In genomic region chr11:133598879-133599278, GRCh38 we compare ENCODE assay signal across 37 cellular contexts.
"Had no signal": no experiment of that assay in that cellular context is flagged by ENCODE, and none has a peak within 500 bp of the region (broad histone marks: within the 10 kb centered on the region; RNA-seq: fewer than 3 reads in every experiment).

No MANE protein-coding gene starts in this region.

- H3K27ac ChIP-seq: adrenal gland, body of pancreas, foreskin keratinocyte, gastrocnemius medialis, heart left ventricle, WERI-Rb-1 had no signal

- H3K9me3 ChIP-seq: adrenal gland, body of pancreas, gastrocnemius medialis, heart left ventricle had no signal

- FAIRE-seq: colon, endometrium, endothelial cell of umbilical vein had no signal

- DNase-seq: activated CD4-positive, alpha-beta memory T cell treated with anti-CD3 and anti-CD28 coated beads for 36 hours; activated CD4-positive, alpha-beta T cell treated with anti-CD3 and anti-CD28 coated beads for 36 hours; activated CD4-positive, alpha-beta T cell treated with anti-CD3 and anti-CD28 coated beads, Interleukin-2, amount 10 ng/mL, durations not matched to agents 24 days and 14 days; activated CD4-positive, CD25-positive, alpha-beta regulatory T cell; activated CD4-positive, CD25-positive, alpha-beta regulatory T cell treated with anti-CD3 and anti-CD28 coated beads, Interleukin-2, amount 50 U/mL, for 72 hours; activated CD8-positive, alpha-beta memory T cell treated with anti-CD3 and anti-CD28 coated beads, Interleukin-2, amount 10 ng/mL, durations not matched to agents 7 days and 5 days; activated CD8-positive, alpha-beta memory T cell treated with anti-CD3 and anti-CD28 coated beads, Interleukin-2, amount 50 U/mL, for 4 hours; activated CD8-positive, alpha-beta T cell treated with anti-CD3 and anti-CD28 coated beads, Interleukin-2, amount 10 ng/mL, durations not matched to agents 7 days and 5 days; activated effector memory CD4-positive, alpha-beta T cell treated with anti-CD3 and anti-CD28 coated beads, Interleukin-2, amount 50 U/mL, for 16 hours; activated naive CD4-positive, alpha-beta T cell treated with anti-CD3 and anti-CD28 coated beads for 36 hours; activated naive CD8-positive, alpha-beta T cell treated with anti-CD3 and anti-CD28 coated beads for 36 hours; activated naive CD8-positive, alpha-beta T cell treated with anti-CD3 and anti-CD28 coated beads, Interleukin-2, amount 50 U/mL, for 24 hours; activated T-cell treated with anti-CD3 and anti-CD28 coated beads, Interleukin-2, amount 50 U/mL, for 1 hour; activated T-cell treated with anti-CD3 and anti-CD28 coated beads, Interleukin-2, amount 50 U/mL, for 48 hours; adrenal gland; amygdala; aorta; body of pancreas; caudate nucleus; cortex of kidney; effector CD8-positive, alpha-beta T cell; foreskin keratinocyte; gastrocnemius medialis; glutamatergic neuron; heart left ventricle; T-helper 1 cell; T-helper 17 cell; T1000; WERI-Rb-1 had no signal

- H3K9me3 Mint-ChIP-seq: activated CD4-positive, alpha-beta memory T cell treated with anti-CD3 and anti-CD28 coated beads for 36 hours; activated CD4-positive, alpha-beta T cell treated with anti-CD3 and anti-CD28 coated beads, Interleukin-2, amount 10 ng/mL, durations not matched to agents 24 days and 14 days; activated naive CD4-positive, alpha-beta T cell treated with anti-CD3 and anti-CD28 coated beads for 36 hours; activated naive CD8-positive, alpha-beta T cell treated with anti-CD3 and anti-CD28 coated beads for 36 hours; activated naive CD8-positive, alpha-beta T cell treated with anti-CD3 and anti-CD28 coated beads, Interleukin-2, amount 50 U/mL, for 24 hours; activated T-helper 1 cell treated with anti-CD3 and anti-CD28 coated beads, Interleukin-12 subunit alpha, Interleukin-12 subunit beta, Interleukin-2, Interleukin-4 antibody, amounts not matched to agents 30 ng/mL and 10 ng/mL and 1 ng/mL, durations not matched to agents 14 hours and 24 hours and 36 hours; activated T-helper 2 cell treated with anti-CD3 and anti-CD28 coated beads, Interferon-gamma antibody, Interleukin-2, Interleukin-4, amounts not matched to agents 10 μg/mL and 5 μg/mL and 100 μg/mL, durations not matched to agents 14 hours and 24 hours and 36 hours; T-helper 2 cell treated with Interferon-gamma antibody and Interleukin-4, amounts not matched to agents 5 μg/mL and 100 μg/mL, for 36 hours had no signal

- H3K4me3 ChIP-seq: adrenal gland, body of pancreas, gastrocnemius medialis, heart left ventricle had no signal

- H3K4me3 Mint-ChIP-seq: activated CD4-positive, alpha-beta memory T cell treated with anti-CD3 and anti-CD28 coated beads for 36 hours; activated CD4-positive, alpha-beta T cell treated with anti-CD3 and anti-CD28 coated beads for 36 hours; activated CD4-positive, alpha-beta T cell treated with anti-CD3 and anti-CD28 coated beads, Interleukin-2, amount 10 ng/mL, durations not matched to agents 24 days and 14 days; activated CD8-positive, alpha-beta memory T cell treated with anti-CD3 and anti-CD28 coated beads, Interleukin-2, amount 10 ng/mL, durations not matched to agents 7 days and 5 days; activated CD8-positive, alpha-beta T cell treated with anti-CD3 and anti-CD28 coated beads, Interleukin-2, amount 10 ng/mL, durations not matched to agents 7 days and 5 days; activated naive CD4-positive, alpha-beta T cell treated with anti-CD3 and anti-CD28 coated beads for 36 hours; activated naive CD4-positive, alpha-beta T cell treated with anti-CD3 and anti-CD28 coated beads, Interleukin-2, amount 50 U/mL, for 24 hours; activated naive CD8-positive, alpha-beta T cell treated with anti-CD3 and anti-CD28 coated beads for 36 hours; activated naive CD8-positive, alpha-beta T cell treated with anti-CD3 and anti-CD28 coated beads, Interleukin-2, amount 50 U/mL, for 24 hours; activated T-helper 1 cell treated with anti-CD3 and anti-CD28 coated beads, Interleukin-12 subunit alpha, Interleukin-12 subunit beta, Interleukin-2, Interleukin-4 antibody, amounts not matched to agents 30 ng/mL and 10 ng/mL and 1 ng/mL, durations not matched to agents 14 hours and 24 hours and 36 hours; T-helper 17 cell; T-helper 2 cell treated with Interferon-gamma antibody and Interleukin-4, amounts not matched to agents 5 μg/mL and 100 μg/mL, for 36 hours had no signal

- H3K4me1 Mint-ChIP-seq: activated CD4-positive, alpha-beta T cell treated with anti-CD3 and anti-CD28 coated beads for 36 hours; activated CD4-positive, alpha-beta T cell treated with anti-CD3 and anti-CD28 coated beads, Interleukin-2, amount 10 ng/mL, durations not matched to agents 24 days and 14 days; activated CD8-positive, alpha-beta memory T cell treated with anti-CD3 and anti-CD28 coated beads, Interleukin-2, amount 10 ng/mL, durations not matched to agents 7 days and 5 days; activated naive CD4-positive, alpha-beta T cell treated with anti-CD3 and anti-CD28 coated beads, Interleukin-2, amount 50 U/mL, for 24 hours; activated naive CD8-positive, alpha-beta T cell treated with anti-CD3 and anti-CD28 coated beads for 36 hours; activated naive CD8-positive, alpha-beta T cell treated with anti-CD3 and anti-CD28 coated beads, Interleukin-2, amount 50 U/mL, for 24 hours; T-helper 17 cell had no signal

- H3K4me1 ChIP-seq: adrenal gland, body of pancreas, foreskin keratinocyte, gastrocnemius medialis, heart left ventricle had no signal

- H3K27me3 Mint-ChIP-seq: activated CD4-positive, alpha-beta memory T cell treated with anti-CD3 and anti-CD28 coated beads for 36 hours; activated CD4-positive, alpha-beta T cell treated with anti-CD3 and anti-CD28 coated beads, Interleukin-2, amount 10 ng/mL, durations not matched to agents 24 days and 14 days; activated CD8-positive, alpha-beta memory T cell treated with anti-CD3 and anti-CD28 coated beads, Interleukin-2, amount 10 ng/mL, durations not matched to agents 7 days and 5 days; activated naive CD8-positive, alpha-beta T cell treated with anti-CD3 and anti-CD28 coated beads for 36 hours had no signal

- H3K36me3 Mint-ChIP-seq: activated CD4-positive, alpha-beta memory T cell treated with anti-CD3 and anti-CD28 coated beads for 36 hours; activated CD8-positive, alpha-beta memory T cell treated with anti-CD3 and anti-CD28 coated beads, Interleukin-2, amount 10 ng/mL, durations not matched to agents 7 days and 5 days; activated naive CD4-positive, alpha-beta T cell treated with anti-CD3 and anti-CD28 coated beads, Interleukin-2, amount 50 U/mL, for 24 hours; activated naive CD8-positive, alpha-beta T cell treated with anti-CD3 and anti-CD28 coated beads for 36 hours had no signal

- H3K36me3 ChIP-seq: adrenal gland, gastrocnemius medialis, heart left ventricle, WERI-Rb-1 had no signal

- H3K27me3 ChIP-seq: adrenal gland, body of pancreas, foreskin keratinocyte, gastrocnemius medialis had no signal

- H3K27ac Mint-ChIP-seq: activated CD4-positive, alpha-beta memory T cell treated with anti-CD3 and anti-CD28 coated beads for 36 hours; activated CD4-positive, alpha-beta T cell treated with anti-CD3 and anti-CD28 coated beads for 36 hours; activated CD4-positive, alpha-beta T cell treated with anti-CD3 and anti-CD28 coated beads, Interleukin-2, amount 10 ng/mL, durations not matched to agents 24 days and 14 days; activated CD8-positive, alpha-beta memory T cell treated with anti-CD3 and anti-CD28 coated beads, Interleukin-2, amount 10 ng/mL, durations not matched to agents 7 days and 5 days; activated CD8-positive, alpha-beta T cell treated with anti-CD3 and anti-CD28 coated beads, Interleukin-2, amount 10 ng/mL, durations not matched to agents 7 days and 5 days; activated naive CD4-positive, alpha-beta T cell treated with anti-CD3 and anti-CD28 coated beads for 36 hours; activated naive CD4-positive, alpha-beta T cell treated with anti-CD3 and anti-CD28 coated beads, Interleukin-2, amount 50 U/mL, for 24 hours; activated naive CD8-positive, alpha-beta T cell treated with anti-CD3 and anti-CD28 coated beads for 36 hours; activated naive CD8-positive, alpha-beta T cell treated with anti-CD3 and anti-CD28 coated beads, Interleukin-2, amount 50 U/mL, for 24 hours; activated T-helper 1 cell treated with anti-CD3 and anti-CD28 coated beads, Interleukin-12 subunit alpha, Interleukin-12 subunit beta, Interleukin-2, Interleukin-4 antibody, amounts not matched to agents 30 ng/mL and 10 ng/mL and 1 ng/mL, durations not matched to agents 14 hours and 24 hours and 36 hours; activated T-helper 2 cell treated with anti-CD3 and anti-CD28 coated beads, Interferon-gamma antibody, Interleukin-2, Interleukin-4, amounts not matched to agents 10 μg/mL and 5 μg/mL and 100 μg/mL, durations not matched to agents 14 hours and 24 hours and 36 hours; T-helper 17 cell; T-helper 2 cell treated with Interferon-gamma antibody and Interleukin-4, amounts not matched to agents 5 μg/mL and 100 μg/mL, for 36 hours had no signal

- ATAC-seq: activated CD4-positive, alpha-beta T cell treated with anti-CD3 and anti-CD28 coated beads for 36 hours; activated CD8-positive, alpha-beta memory T cell treated with anti-CD3 and anti-CD28 coated beads, Interleukin-2, amount 10 ng/mL, durations not matched to agents 7 days and 5 days; activated CD8-positive, alpha-beta T cell treated with anti-CD3 and anti-CD28 coated beads, Interleukin-2, amount 10 ng/mL, durations not matched to agents 7 days and 5 days; activated naive CD8-positive, alpha-beta T cell treated with anti-CD3 and anti-CD28 coated beads, Interleukin-2, amount 50 U/mL, for 24 hours; body of pancreas; esophagus mucosa; foreskin keratinocyte; gastrocnemius medialis; heart left ventricle; T-helper 17 cell had no signal
